ENCODE assay signal across 1 cellular context in genomic region chr9:83980395-83981125, GRCh38.
TF ChIP-seq lines count a peak whose summit lies in the region.

Gene RMI1, plus strand, starts transcription at chr9:83980805. Its CDS starts 20,182 bp downstream, at chr9:84000987.

TF ChIP-seq in HepG2, 621 proteins besides CTCF, POLR2A, EP300 and RAD21 (continued from another document and continues in another):
- TF ChIP-seq, protein P1, sequence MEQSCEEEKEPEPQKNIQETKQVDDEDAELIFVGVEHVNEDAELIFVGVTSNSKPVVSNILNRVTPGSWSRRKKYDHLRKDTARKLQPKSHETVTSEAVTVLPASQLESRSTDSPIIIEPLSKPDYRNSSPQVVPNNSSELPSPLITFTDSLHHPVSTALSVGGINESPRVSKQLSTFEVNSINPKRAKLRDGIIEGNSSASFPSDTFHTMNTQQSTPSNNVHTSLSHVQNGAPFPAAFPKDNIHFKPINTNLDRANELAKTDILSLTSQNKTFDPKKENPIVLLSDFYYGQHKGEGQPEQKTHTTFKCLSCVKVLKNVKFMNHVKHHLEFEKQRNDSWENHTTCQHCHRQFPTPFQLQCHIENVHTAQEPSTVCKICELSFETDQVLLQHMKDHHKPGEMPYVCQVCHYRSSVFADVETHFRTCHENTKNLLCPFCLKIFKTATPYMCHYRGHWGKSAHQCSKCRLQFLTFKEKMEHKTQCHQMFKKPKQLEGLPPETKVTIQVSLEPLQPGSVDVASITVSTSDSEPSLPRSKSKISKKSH (CRISPR knock-in tag; IDR thresholded peaks at IDR 0.05; ENCODE audit: borderline replicate concordance) = no peak
- TF ChIP-seq CAMTA2 (CRISPR knock-in tag; IDR thresholded peaks at IDR 0.05; ENCODE audit: borderline replicate concordance) (0 out of 2 replicates have a peak, but pooled peaks have one; percentile 42), ZNF512 (CRISPR knock-in tag; IDR thresholded peaks at IDR 0.05) (no peak), GMEB1 (CRISPR knock-in tag; IDR thresholded peaks at IDR 0.05; ENCODE audit: borderline replicate concordance) (peak; percentile 82; the same call in 1 of the 2 replicates), NR3C1 (CRISPR knock-in tag; IDR thresholded peaks at IDR 0.05) (no peak), FUBP1 (CRISPR knock-in tag; IDR thresholded peaks at IDR 0.05; ENCODE audit: borderline replicate concordance) (no peak), POLR2G (IDR thresholded peaks at IDR 0.05; ENCODE audit: low read depth, low read length) (peak; percentile 95), NFRKB (IDR thresholded peaks at IDR 0.05) (peak; percentile 94), ZNF83 (CRISPR knock-in tag; IDR thresholded peaks at IDR 0.05; ENCODE audit: borderline replicate concordance) (no peak), STAT5B (CRISPR knock-in tag; IDR thresholded peaks at IDR 0.05) (0 out of 2 replicates have a peak, but pooled peaks have one; percentile 27), SP2 (CRISPR knock-in tag; IDR thresholded peaks at IDR 0.05) (peak; percentile 81), DZIP1 (CRISPR knock-in tag; IDR thresholded peaks at IDR 0.05) (0 out of 2 replicates have a peak, but pooled peaks have one; percentile 10), ATF7 (IDR thresholded peaks at IDR 0.05) (no peak), ATF7 (CRISPR knock-in tag; IDR thresholded peaks at IDR 0.05) (no peak; the same call in 1 of the 2 replicates), ZFP36L1 (CRISPR knock-in tag; IDR thresholded peaks at IDR 0.05) (peak; percentile 56; the same call in 1 of the 2 replicates), KLF15 (CRISPR knock-in tag; IDR thresholded peaks at IDR 0.05; ENCODE audit: borderline replicate concordance) (peak; percentile 47; the same call in 1 of the 2 replicates), PHF5A (CRISPR knock-in tag; IDR thresholded peaks at IDR 0.05; ENCODE audit: low read depth, unreplicated experiment) (peak; percentile 12), SP4 (CRISPR knock-in tag; IDR thresholded peaks at IDR 0.05) (peak; percentile 53; the same call in 1 of the 2 replicates), ZNF598 (CRISPR knock-in tag; IDR thresholded peaks at IDR 0.05; ENCODE audit: borderline replicate concordance) (peak; percentile 87; the same call in 1 of the 2 replicates), NFAT5 (CRISPR knock-in tag; IDR thresholded peaks at IDR 0.05) (0 out of 2 replicates have a peak, but pooled peaks have one; percentile 30), ZNF790 (CRISPR knock-in tag; IDR thresholded peaks at IDR 0.05; ENCODE audit: borderline replicate concordance) (0 out of 2 replicates have a peak, but pooled peaks have one; percentile 27), HOXA7 (CRISPR knock-in tag; IDR thresholded peaks at IDR 0.05) (0 out of 2 replicates have a peak, but pooled peaks have one; percentile 9)
- TF ChIP-seq, protein P2, sequence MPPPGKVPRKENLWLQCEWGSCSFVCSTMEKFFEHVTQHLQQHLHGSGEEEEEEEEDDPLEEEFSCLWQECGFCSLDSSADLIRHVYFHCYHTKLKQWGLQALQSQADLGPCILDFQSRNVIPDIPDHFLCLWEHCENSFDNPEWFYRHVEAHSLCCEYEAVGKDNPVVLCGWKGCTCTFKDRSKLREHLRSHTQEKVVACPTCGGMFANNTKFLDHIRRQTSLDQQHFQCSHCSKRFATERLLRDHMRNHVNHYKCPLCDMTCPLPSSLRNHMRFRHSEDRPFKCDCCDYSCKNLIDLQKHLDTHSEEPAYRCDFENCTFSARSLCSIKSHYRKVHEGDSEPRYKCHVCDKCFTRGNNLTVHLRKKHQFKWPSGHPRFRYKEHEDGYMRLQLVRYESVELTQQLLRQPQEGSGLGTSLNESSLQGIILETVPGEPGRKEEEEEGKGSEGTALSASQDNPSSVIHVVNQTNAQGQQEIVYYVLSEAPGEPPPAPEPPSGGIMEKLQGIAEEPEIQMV (CRISPR knock-in tag; IDR thresholded peaks at IDR 0.05; ENCODE audit: low read depth) = peak; percentile 9; the same call in 1 of the 2 replicates
- TF ChIP-seq, protein P3, sequence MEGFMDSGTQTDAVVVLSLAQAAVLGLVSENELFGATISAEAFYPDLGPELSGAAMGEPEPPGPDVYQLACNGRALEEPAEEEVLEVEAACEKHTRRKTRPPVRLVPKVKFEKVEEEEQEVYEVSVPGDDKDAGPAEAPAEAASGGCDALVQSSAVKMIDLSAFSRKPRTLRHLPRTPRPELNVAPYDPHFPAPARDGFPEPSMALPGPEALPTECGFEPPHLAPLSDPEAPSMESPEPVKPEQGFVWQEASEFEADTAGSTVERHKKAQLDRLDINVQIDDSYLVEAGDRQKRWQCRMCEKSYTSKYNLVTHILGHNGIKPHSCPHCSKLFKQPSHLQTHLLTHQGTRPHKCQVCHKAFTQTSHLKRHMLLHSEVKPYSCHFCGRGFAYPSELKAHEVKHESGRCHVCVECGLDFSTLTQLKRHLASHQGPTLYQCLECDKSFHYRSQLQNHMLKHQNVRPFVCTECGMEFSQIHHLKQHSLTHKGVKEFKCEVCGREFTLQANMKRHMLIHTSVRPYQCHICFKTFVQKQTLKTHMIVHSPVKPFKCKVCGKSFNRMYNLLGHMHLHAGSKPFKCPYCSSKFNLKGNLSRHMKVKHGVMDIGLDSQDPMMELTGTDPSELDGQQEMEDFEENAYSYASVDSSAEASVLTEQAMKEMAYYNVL (CRISPR knock-in tag; IDR thresholded peaks at IDR 0.05; ENCODE audit: borderline replicate concordance) = peak; percentile 71; the same call in 1 of the 2 replicates
- TF ChIP-seq, protein P4, sequence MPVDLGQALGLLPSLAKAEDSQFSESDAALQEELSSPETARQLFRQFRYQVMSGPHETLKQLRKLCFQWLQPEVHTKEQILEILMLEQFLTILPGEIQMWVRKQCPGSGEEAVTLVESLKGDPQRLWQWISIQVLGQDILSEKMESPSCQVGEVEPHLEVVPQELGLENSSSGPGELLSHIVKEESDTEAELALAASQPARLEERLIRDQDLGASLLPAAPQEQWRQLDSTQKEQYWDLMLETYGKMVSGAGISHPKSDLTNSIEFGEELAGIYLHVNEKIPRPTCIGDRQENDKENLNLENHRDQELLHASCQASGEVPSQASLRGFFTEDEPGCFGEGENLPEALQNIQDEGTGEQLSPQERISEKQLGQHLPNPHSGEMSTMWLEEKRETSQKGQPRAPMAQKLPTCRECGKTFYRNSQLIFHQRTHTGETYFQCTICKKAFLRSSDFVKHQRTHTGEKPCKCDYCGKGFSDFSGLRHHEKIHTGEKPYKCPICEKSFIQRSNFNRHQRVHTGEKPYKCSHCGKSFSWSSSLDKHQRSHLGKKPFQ (CRISPR knock-in tag; IDR thresholded peaks at IDR 0.05; ENCODE audit: insufficient replicate concordance) = peak; percentile 10
- TF ChIP-seq, protein P5, sequence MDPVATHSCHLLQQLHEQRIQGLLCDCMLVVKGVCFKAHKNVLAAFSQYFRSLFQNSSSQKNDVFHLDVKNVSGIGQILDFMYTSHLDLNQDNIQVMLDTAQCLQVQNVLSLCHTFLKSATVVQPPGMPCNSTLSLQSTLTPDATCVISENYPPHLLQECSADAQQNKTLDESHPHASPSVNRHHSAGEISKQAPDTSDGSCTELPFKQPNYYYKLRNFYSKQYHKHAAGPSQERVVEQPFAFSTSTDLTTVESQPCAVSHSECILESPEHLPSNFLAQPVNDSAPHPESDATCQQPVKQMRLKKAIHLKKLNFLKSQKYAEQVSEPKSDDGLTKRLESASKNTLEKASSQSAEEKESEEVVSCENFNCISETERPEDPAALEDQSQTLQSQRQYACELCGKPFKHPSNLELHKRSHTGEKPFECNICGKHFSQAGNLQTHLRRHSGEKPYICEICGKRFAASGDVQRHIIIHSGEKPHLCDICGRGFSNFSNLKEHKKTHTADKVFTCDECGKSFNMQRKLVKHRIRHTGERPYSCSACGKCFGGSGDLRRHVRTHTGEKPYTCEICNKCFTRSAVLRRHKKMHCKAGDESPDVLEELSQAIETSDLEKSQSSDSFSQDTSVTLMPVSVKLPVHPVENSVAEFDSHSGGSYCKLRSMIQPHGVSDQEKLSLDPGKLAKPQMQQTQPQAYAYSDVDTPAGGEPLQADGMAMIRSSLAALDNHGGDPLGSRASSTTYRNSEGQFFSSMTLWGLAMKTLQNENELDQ (CRISPR knock-in tag; IDR thresholded peaks at IDR 0.05; ENCODE audit: borderline replicate concordance) = 0 out of 2 replicates have a peak, but pooled peaks have one; percentile 35
- TF ChIP-seq, protein P6, sequence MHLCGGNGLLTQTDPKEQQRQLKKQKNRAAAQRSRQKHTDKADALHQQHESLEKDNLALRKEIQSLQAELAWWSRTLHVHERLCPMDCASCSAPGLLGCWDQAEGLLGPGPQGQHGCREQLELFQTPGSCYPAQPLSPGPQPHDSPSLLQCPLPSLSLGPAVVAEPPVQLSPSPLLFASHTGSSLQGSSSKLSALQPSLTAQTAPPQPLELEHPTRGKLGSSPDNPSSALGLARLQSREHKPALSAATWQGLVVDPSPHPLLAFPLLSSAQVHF (CRISPR knock-in tag; IDR thresholded peaks at IDR 0.05) = peak; percentile 86
